In genomic region chr10:80453715-80454525, GRCh38 we compare ENCODE assay signal across 1 cellular context.
A peak's percentile ranks its signal among the peaks of the same experiment; 100 is the strongest.
TF ChIP-seq lines count a peak whose summit lies in the region.

TSS of gene TSPAN14 (plus strand) at chr10:80454310. CDS start at chr10:80489234, 34,924 bp downstream.

TF ChIP-seq in HEK293, 187 proteins besides CTCF, POLR2A, EP300 and RAD21 (continued from another document and continues in another):
- TF ChIP-seq, protein P1, sequence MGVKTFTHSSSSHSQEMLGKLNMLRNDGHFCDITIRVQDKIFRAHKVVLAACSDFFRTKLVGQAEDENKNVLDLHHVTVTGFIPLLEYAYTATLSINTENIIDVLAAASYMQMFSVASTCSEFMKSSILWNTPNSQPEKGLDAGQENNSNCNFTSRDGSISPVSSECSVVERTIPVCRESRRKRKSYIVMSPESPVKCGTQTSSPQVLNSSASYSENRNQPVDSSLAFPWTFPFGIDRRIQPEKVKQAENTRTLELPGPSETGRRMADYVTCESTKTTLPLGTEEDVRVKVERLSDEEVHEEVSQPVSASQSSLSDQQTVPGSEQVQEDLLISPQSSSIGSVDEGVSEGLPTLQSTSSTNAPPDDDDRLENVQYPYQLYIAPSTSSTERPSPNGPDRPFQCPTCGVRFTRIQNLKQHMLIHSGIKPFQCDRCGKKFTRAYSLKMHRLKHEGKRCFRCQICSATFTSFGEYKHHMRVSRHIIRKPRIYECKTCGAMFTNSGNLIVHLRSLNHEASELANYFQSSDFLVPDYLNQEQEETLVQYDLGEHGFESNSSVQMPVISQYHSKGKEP (tag by site-specific recombination; IDR thresholded peaks at IDR 0.05) = no peak
- TF ChIP-seq OVOL3 (tag by site-specific recombination; IDR thresholded peaks at IDR 0.05) (no peak), ZNF510 (tag by site-specific recombination; IDR thresholded peaks at IDR 0.05; ENCODE audit: insufficient replicate concordance) (no peak), ZEB2 (tag by site-specific recombination; IDR thresholded peaks at IDR 0.05) (no peak), ZNF18 (tag by site-specific recombination; IDR thresholded peaks at IDR 0.05) (no peak), ZBTB6 (tag by site-specific recombination; IDR thresholded peaks at IDR 0.05) (no peak), ZNF184 (tag by site-specific recombination; IDR thresholded peaks at IDR 0.05) (no peak), KLF10 (tag by site-specific recombination; IDR thresholded peaks at IDR 0.05) (peak; percentile 44), KLF1 (tag by site-specific recombination; IDR thresholded peaks at IDR 0.05) (no peak; the same call in 1 of the 2 replicates), ZNF223 (tag by site-specific recombination; IDR thresholded peaks at IDR 0.05) (no peak), ZBTB21 (tag by site-specific recombination; IDR thresholded peaks at IDR 0.05) (no peak), KLF9 (tag by site-specific recombination; IDR thresholded peaks at IDR 0.05; ENCODE audit: low read depth) (0 out of 2 replicates have a peak, but pooled peaks have one; percentile 12), ZNF133 (tag by site-specific recombination; IDR thresholded peaks at IDR 0.05) (no peak), ZNF830 (tag by site-specific recombination; IDR thresholded peaks at IDR 0.05; ENCODE audit: low read depth) (no peak), ZNF658 (tag by site-specific recombination; IDR thresholded peaks at IDR 0.05) (no peak), ZNF138 (tag by site-specific recombination; IDR thresholded peaks at IDR 0.05; ENCODE audit: borderline replicate concordance) (no peak), SCRT1 (tag by site-specific recombination; IDR thresholded peaks at IDR 0.05; ENCODE audit: borderline replicate concordance) (no peak), ZNF10 (tag by site-specific recombination; IDR thresholded peaks at IDR 0.05) (no peak), ZIC2 (tag by site-specific recombination; IDR thresholded peaks at IDR 0.05) (peak; percentile 23; the same call in 1 of the 2 replicates), ZBTB1 (tag by site-specific recombination; IDR thresholded peaks at IDR 0.05) (no peak), ZSCAN16 (tag by site-specific recombination; IDR thresholded peaks at IDR 0.05) (no peak), IKZF3 (tag by site-specific recombination; IDR thresholded peaks at IDR 0.05) (peak; percentile 36), HOXC10 (CRISPR knock-in tag; IDR thresholded peaks at IDR 0.05) (no peak), REST (tag by site-specific recombination; IDR thresholded peaks at IDR 0.05) (no peak), ZNF391 (tag by site-specific recombination; IDR thresholded peaks at IDR 0.05; ENCODE audit: borderline replicate concordance, low read depth) (no peak), ZBTB17 (tag by site-specific recombination; IDR thresholded peaks at IDR 0.05) (peak; percentile 13; the same call in 1 of the 2 replicates), ZNF704 (tag by site-specific recombination; IDR thresholded peaks at IDR 0.05) (no peak), ZNF221 (tag by site-specific recombination; IDR thresholded peaks at IDR 0.05; ENCODE audit: borderline replicate concordance) (no peak), ZNF530 (tag by site-specific recombination; IDR thresholded peaks at IDR 0.05; ENCODE audit: low read depth) (no peak), ZFP37 (tag by site-specific recombination; IDR thresholded peaks at IDR 0.05) (no peak), ZNF341 (tag by site-specific recombination; IDR thresholded peaks at IDR 0.05; ENCODE audit: low read depth) (0 out of 2 replicates have a peak, but pooled peaks have one; percentile 32), ZNF660 (tag by site-specific recombination; IDR thresholded peaks at IDR 0.05) (peak; percentile 25; the same call in 1 of the 2 replicates)
- TF ChIP-seq, protein P2, sequence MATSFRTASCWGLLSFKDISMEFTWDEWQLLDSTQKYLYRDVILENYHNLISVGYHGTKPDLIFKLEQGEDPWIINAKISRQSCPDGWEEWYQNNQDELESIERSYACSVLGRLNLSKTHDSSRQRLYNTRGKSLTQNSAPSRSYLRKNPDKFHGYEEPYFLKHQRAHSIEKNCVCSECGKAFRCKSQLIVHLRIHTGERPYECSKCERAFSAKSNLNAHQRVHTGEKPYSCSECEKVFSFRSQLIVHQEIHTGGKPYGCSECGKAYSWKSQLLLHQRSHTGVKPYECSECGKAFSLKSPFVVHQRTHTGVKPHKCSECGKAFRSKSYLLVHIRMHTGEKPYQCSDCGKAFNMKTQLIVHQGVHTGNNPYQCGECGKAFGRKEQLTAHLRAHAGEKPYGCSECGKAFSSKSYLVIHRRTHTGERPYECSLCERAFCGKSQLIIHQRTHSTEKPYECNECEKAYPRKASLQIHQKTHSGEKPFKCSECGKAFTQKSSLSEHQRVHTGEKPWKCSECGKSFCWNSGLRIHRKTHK (tag by site-specific recombination; IDR thresholded peaks at IDR 0.05) = no peak
- TF ChIP-seq, protein P3, sequence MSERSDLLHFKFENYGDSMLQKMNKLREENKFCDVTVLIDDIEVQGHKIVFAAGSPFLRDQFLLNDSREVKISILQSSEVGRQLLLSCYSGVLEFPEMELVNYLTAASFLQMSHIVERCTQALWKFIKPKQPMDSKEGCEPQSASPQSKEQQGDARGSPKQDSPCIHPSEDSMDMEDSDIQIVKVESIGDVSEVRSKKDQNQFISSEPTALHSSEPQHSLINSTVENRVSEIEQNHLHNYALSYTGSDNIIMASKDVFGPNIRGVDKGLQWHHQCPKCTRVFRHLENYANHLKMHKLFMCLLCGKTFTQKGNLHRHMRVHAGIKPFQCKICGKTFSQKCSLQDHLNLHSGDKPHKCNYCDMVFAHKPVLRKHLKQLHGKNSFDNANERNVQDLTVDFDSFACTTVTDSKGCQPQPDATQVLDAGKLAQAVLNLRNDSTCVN (tag by site-specific recombination; optimal IDR thresholded peaks at IDR 0.05) = peak; percentile 74
- TF ChIP-seq, protein P4, sequence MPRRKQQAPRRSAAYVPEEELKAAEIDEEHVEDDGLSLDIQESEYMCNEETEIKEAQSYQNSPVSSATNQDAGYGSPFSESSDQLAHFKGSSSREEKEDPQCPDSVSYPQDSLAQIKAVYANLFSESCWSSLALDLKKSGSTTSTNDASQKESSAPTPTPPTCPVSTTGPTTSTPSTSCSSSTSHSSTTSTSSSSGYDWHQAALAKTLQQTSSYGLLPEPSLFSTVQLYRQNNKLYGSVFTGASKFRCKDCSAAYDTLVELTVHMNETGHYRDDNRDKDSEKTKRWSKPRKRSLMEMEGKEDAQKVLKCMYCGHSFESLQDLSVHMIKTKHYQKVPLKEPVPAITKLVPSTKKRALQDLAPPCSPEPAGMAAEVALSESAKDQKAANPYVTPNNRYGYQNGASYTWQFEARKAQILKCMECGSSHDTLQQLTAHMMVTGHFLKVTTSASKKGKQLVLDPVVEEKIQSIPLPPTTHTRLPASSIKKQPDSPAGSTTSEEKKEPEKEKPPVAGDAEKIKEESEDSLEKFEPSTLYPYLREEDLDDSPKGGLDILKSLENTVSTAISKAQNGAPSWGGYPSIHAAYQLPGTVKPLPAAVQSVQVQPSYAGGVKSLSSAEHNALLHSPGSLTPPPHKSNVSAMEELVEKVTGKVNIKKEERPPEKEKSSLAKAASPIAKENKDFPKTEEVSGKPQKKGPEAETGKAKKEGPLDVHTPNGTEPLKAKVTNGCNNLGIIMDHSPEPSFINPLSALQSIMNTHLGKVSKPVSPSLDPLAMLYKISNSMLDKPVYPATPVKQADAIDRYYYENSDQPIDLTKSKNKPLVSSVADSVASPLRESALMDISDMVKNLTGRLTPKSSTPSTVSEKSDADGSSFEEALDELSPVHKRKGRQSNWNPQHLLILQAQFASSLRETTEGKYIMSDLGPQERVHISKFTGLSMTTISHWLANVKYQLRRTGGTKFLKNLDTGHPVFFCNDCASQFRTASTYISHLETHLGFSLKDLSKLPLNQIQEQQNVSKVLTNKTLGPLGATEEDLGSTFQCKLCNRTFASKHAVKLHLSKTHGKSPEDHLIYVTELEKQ (tag by site-specific recombination; IDR thresholded peaks at IDR 0.05; ENCODE audit: borderline replicate concordance) = no peak
- TF ChIP-seq, protein P5, sequence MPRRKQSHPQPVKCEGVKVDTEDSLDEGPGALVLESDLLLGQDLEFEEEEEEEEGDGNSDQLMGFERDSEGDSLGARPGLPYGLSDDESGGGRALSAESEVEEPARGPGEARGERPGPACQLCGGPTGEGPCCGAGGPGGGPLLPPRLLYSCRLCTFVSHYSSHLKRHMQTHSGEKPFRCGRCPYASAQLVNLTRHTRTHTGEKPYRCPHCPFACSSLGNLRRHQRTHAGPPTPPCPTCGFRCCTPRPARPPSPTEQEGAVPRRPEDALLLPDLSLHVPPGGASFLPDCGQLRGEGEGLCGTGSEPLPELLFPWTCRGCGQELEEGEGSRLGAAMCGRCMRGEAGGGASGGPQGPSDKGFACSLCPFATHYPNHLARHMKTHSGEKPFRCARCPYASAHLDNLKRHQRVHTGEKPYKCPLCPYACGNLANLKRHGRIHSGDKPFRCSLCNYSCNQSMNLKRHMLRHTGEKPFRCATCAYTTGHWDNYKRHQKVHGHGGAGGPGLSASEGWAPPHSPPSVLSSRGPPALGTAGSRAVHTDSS (tag by site-specific recombination; IDR thresholded peaks at IDR 0.05) = no peak
- TF ChIP-seq, protein P6, sequence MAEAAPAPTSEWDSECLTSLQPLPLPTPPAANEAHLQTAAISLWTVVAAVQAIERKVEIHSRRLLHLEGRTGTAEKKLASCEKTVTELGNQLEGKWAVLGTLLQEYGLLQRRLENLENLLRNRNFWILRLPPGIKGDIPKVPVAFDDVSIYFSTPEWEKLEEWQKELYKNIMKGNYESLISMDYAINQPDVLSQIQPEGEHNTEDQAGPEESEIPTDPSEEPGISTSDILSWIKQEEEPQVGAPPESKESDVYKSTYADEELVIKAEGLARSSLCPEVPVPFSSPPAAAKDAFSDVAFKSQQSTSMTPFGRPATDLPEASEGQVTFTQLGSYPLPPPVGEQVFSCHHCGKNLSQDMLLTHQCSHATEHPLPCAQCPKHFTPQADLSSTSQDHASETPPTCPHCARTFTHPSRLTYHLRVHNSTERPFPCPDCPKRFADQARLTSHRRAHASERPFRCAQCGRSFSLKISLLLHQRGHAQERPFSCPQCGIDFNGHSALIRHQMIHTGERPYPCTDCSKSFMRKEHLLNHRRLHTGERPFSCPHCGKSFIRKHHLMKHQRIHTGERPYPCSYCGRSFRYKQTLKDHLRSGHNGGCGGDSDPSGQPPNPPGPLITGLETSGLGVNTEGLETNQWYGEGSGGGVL (tag by site-specific recombination; IDR thresholded peaks at IDR 0.05) = no peak; the same call in 1 of the 2 replicates
